9 cellular contexts compared by ENCODE assay signal in genomic region chr6:27238010-27238983, GRCh38. TPM values are rescaled to one million over a fixed set of nuclear protein-coding genes. Genes with fewer than 3 reads are reported as not detected.
DNase-seq lines count a peak whose midpoint lies in the region; ATAC-seq and TF ChIP-seq lines count a peak whose summit lies in the region.
"Had no signal": no experiment of that assay in that cellular context is flagged by ENCODE, and none has a peak within 500 bp of the region (broad histone marks: within the 10 kb centered on the region; RNA-seq: fewer than 3 reads in every experiment).

No MANE protein-coding gene starts in this region.

- H2BK12ac ChIP-seq in H9 (ENCODE audit: insufficient read length, low read depth, low read length): no peak overlapping the region

- no peak for TF ChIP-seq CTCF in AG04450 (IDR thresholded peaks at IDR 0.05; ENCODE audit: low read depth, low read length)
- TF ChIP-seq CTCF in H9 (conservative IDR thresholded peaks at IDR 0.05): peak; percentile 33; the same call in 1 of the 3 replicates

- no peak overlapping the region for H4K91ac ChIP-seq in H9 (ENCODE audit: insufficient read length, low read depth, low read length)

- no peak overlapping the region for H2BK20ac ChIP-seq in H9 (ENCODE audit: low read depth, low read length, poor library complexity, severe bottlenecking)

- H4K8ac ChIP-seq in H9 (replicated peaks; ENCODE audit: insufficient read length, low read depth, low read length): no peak overlapping the region

- H4K20me1 ChIP-seq in H9 (ENCODE audit: control insufficient read depth, insufficient read depth, insufficient read length): no peaks in the 10 kb centered on the region

- H3K27me3 ChIP-seq in AG04450 (ENCODE audit: control insufficient read depth, insufficient read depth, low read length) (no peaks in the 10 kb centered on the region), H9 (ENCODE audit: insufficient read depth, low read length) (no peaks in the 10 kb centered on the region), adipocyte (replicated peaks; ENCODE audit: control insufficient read depth, insufficient read depth, low read length) (peaks cover 13% of the 10 kb centered on the region)

- H3K4me1 ChIP-seq in H9 (ENCODE audit: insufficient read depth, low read length): no peaks in the 10 kb centered on the region; the same call in 1 of the 2 replicates
- peaks cover 19% of the 10 kb centered on the region for H3K4me1 ChIP-seq in adipocyte (ENCODE audit: control insufficient read depth, insufficient read depth, low read length)

- peak overlapping the region in 2 of 3 experiments; percentile 27 to 70; a peak in 3 of 7 replicates for H3K27ac Mint-ChIP-seq in H9

- peak overlapping the region; percentile 63 for H3K4me2 ChIP-seq in H9 (ENCODE audit: insufficient read depth, insufficient read length, low read length)

- H3K27ac ChIP-seq in AG04450 (ENCODE audit: low read depth, low read length) (no peak overlapping the region), H9 (ENCODE audit: insufficient read length, low read depth, low read length) (no peak overlapping the region)

- no peaks in the 10 kb centered on the region for H3K79me2 ChIP-seq in H9 (ENCODE audit: insufficient read depth, low read length)

- no peak overlapping the region for H4K5ac ChIP-seq in H9 (ENCODE audit: insufficient read length, low read depth, low read length)

- no peak for DNase-seq in AG04450 (ENCODE audit: low read depth, low spot score)
- DNase-seq in H9: peak; percentile 62
- DNase-seq in adipocyte (ENCODE audit: low read depth): peak; percentile 57
- peak; percentile 65 for DNase-seq in islet precursor cell
- no peak for DNase-seq in activated CD4-positive, CD25-positive, alpha-beta regulatory T cell (lab: John Stamatoyannopoulos, UW)
- DNase-seq in effector CD8-positive, alpha-beta T cell (lab: John Stamatoyannopoulos, UW): no peak
- DNase-seq: NCI-H526 treated with DMSO at 0.1 percent for 48 hours had no signal

- no peak for ATAC-seq in GM18907 (IDR thresholded peaks at IDR 0.05; ENCODE audit: unreplicated experiment)
- no peak for ATAC-seq in HG02623 (IDR thresholded peaks at IDR 0.05; ENCODE audit: unreplicated experiment)

- H3K36me3 Mint-ChIP-seq in H9 (ENCODE audit: insufficient read depth in 1 of 3, low read depth in 3 of 3): no peaks in the 10 kb centered on the region

- peaks cover 11% of the 10 kb centered on the region for H3K23me2 ChIP-seq in H9 (ENCODE audit: insufficient read length, low read depth, low read length, poor library complexity, severe bottlenecking)

- H3K56ac ChIP-seq in H9 (ENCODE audit: insufficient read length, low read depth, low read length): no peak overlapping the region

- H2BK120ac ChIP-seq in H9 (ENCODE audit: low read depth, low read length, poor library complexity, severe bottlenecking): no peak overlapping the region

- no peaks in the 10 kb centered on the region for H3K79me1 ChIP-seq in H9 (ENCODE audit: insufficient read depth, low read depth, low read length, poor library complexity, severe bottlenecking)

- H2AFZ ChIP-seq in H9 (ENCODE audit: low read length): peak overlapping the region; percentile 72

- H3T11ph ChIP-seq in H9 (ENCODE audit: low read length): no peak overlapping the region

- H3K14ac ChIP-seq in H9 (ENCODE audit: insufficient read depth, low read length): peak overlapping the region; percentile 40

- H2BK15ac ChIP-seq in H9 (ENCODE audit: low read depth, low read length): no peak overlapping the region

- POLR2A ChIA-PET in AG04450 (lab: Yijun Ruan, JAX): no interaction called here

- H3K9me3 Mint-ChIP-seq in H9: peaks cover 0 to 3% of the 10 kb centered on the region in 2 experiments; a peak in 1 of 5 replicates

- WGBS in H9 (ENCODE audit: extremely low coverage, insufficient read length, low lambda C conversion rate): no CpG with 5 or more reads among the region's 41 CpGs

- peak overlapping the region; percentile 75 to 84 for H3K4me3 Mint-ChIP-seq in H9

- no peak overlapping the region for H2BK5ac ChIP-seq in H9 (ENCODE audit: insufficient read length, low read length)

- H3K4ac ChIP-seq in H9 (ENCODE audit: low read depth, low read length): no peak overlapping the region

- peaks cover 18% of the 10 kb centered on the region for H3K27me3 Mint-ChIP-seq in H9 (ENCODE audit: low read depth)

- H2AK5ac ChIP-seq in H9 (ENCODE audit: insufficient read length, low read length): no peak overlapping the region

- no peak overlapping the region for H3K23ac ChIP-seq in H9 (ENCODE audit: insufficient read length, low read depth, low read length)

- H3K18ac ChIP-seq in H9 (ENCODE audit: insufficient read length, low read depth, low read length): peak overlapping the region; percentile 58

- H3K9me3 ChIP-seq in AG04450 (ENCODE audit: control insufficient read depth, insufficient read depth, low read length) (no peaks in the 10 kb centered on the region; the same call in 1 of the 2 replicates), H9 (ENCODE audit: control insufficient read depth, low read depth, low read length) (no peaks in the 10 kb centered on the region), adipocyte (ENCODE audit: control insufficient read depth, low read length) (no peaks in the 10 kb centered on the region)

- CTCF ChIA-PET in AG04450 (lab: Charles Lee): interaction anchor here (0.6 to 1.3 kb wide), 3 partner anchors 111 to 549 kb away, joined by 3 to 6 read pairs (median 5); no protein-coding TSS in a partner anchor

- H3K4me3 ChIP-seq in AG04450 (ENCODE audit: low read depth, low read length) (peak overlapping the region; percentile 55), adipocyte (ENCODE audit: low read length) (peak overlapping the region; percentile 79)

- peaks cover 21 to 25% of the 10 kb centered on the region in 2 experiments for H3K4me1 Mint-ChIP-seq in H9

- H3K36me3 ChIP-seq in adipocyte (ENCODE audit: control insufficient read depth, insufficient read depth, low read length, severe bottlenecking): no peaks in the 10 kb centered on the region

- H3K9ac ChIP-seq in H9 (ENCODE audit: extremely low read depth, insufficient read length, low read length): peak overlapping the region; percentile 11
- H3K9ac ChIP-seq in adipocyte (ENCODE audit: low read length): no peak overlapping the region

RNA-seq across cellular contexts. Expression of gene PRSS16, which starts 9.2 kb away (rescaled TPM):
- 0.02 and 0.16 TPM in 2 replicates for polyA plus RNA-seq in AG04450 (2011; rRNA removed)
- polyA minus RNA-seq in AG04450 (2011; rRNA and poly(A)+ RNA removed): not detected in 2 replicates
- total RNA-seq in H9 (2021): 14.8 and 17.7 TPM in 2 replicates

Comparison
In these comparisons a context has a peak if more than half of its experiments do, and no peak if none do; other contexts are left out.
1. DNase-seq: peak in H9 (single experiment), adipocyte (single experiment) and islet precursor cell (single experiment); none in AG04450 (single experiment), activated CD4-positive, CD25-positive, alpha-beta regulatory T cell (0 of 4) and effector CD8-positive, alpha-beta T cell (single experiment).